In the genomic region with DNA sequence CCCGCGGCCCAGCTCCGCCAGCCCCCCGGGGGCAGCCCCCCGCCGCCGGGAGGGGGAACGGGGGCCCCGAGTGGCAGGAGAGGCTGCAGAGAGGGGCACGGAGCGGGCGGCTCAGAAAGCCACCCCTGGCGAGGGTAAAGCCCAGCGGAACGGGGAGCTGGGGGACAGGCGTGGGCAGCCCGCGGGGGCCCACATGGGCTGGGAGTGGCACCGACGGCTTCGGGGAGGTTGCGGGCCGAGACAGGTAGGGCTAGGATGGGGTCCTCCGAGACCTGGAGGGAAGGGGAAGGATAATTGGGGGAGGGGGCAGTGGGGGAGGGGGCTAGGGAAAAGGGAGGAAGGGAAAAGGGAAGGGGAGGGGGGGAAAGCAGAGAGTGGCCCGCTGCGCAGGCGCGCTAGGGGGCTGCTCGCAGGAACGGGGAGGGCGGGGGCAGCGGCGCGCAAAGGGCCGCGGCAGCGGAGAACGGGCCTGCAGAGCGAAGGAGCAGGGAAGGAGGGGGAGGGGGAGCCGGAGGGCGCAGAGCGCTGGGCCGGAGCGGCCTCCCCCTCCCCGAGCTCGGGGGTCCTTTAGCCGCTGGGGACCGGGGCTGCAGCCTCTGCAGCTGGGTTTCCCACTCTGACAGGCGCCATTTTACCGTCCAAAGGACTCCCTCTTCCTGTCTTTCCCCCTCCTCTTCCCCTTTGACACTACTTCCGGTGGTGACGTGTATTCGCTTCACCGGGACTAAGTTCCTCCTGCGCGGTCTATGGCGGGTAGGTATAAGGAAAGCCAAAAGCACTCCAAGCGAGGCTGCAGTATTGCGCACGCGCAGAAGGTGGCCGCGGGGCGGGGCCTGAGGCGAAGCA, we compare ENCODE assay signal across 8 cellular contexts. TPM values are rescaled to one million over a fixed set of nuclear protein-coding genes. Genes with fewer than 3 reads are reported as not detected.
DNase-seq lines count a peak whose midpoint lies in the region; ATAC-seq and TF ChIP-seq lines count a peak whose summit lies in the region.

Gene CTDNEP1 (minus strand): TSS at position 405 of the 846 bp plus-strand sequence. CDS start 438 bp downstream, outside the sequence.

- TF ChIP-seq CTCF in esophagus squamous epithelium (IDR thresholded peaks at IDR 0.05), result no peak

- H3K36me3 ChIP-seq in Karpas-422 (ENCODE audit: insufficient read depth, low read length) (peaks cover 20% of the 10 kb centered on the region; the same call in 1 of the 2 replicates), esophagus squamous epithelium (peaks cover 5 to 39% (median 18%) of the 10 kb centered on the region in 3 donors), muscle layer of duodenum (ENCODE audit: control insufficient read depth in 1 of 2, insufficient read depth in 2 of 2, low read length in 2 of 2) (peaks cover 20 to 32% of the 10 kb centered on the region in 2 donors)

- H3K4me3 ChIP-seq in Karpas-422 (ENCODE audit: low read length), result peak within 1 kb of the TSS; percentile 90
- H3K4me3 ChIP-seq in esophagus squamous epithelium, result peak within 1 kb of the TSS; percentile 89 to 99 (median 96)
- H3K4me3 ChIP-seq in muscle layer of duodenum (ENCODE audit: low read depth in 1 of 2, low read length in 2 of 2), result peak within 1 kb of the TSS; percentile 79 to 84

- peak within 1 kb of the TSS; percentile 94 for H3K9ac ChIP-seq in Karpas-422 (ENCODE audit: low read length)

- H4K20me1 ChIP-seq in Karpas-422 (ENCODE audit: insufficient read depth, low read depth, low read length), result peaks cover 17% of the 10 kb centered on the region; the same call in 1 of the 2 replicates

- peak; percentile 80 for ATAC-seq in GM21825 (IDR thresholded peaks at IDR 0.05; ENCODE audit: unreplicated experiment)

- H3K27ac ChIP-seq in Karpas-422 (ENCODE audit: low read length) (peak within 1 kb of the TSS; percentile 80), esophagus squamous epithelium (peak within 1 kb of the TSS; percentile 96 to 100 (median 98)), muscle layer of duodenum (ENCODE audit: low read length) (peak within 1 kb of the TSS; percentile 97)

- peak within 1 kb of the TSS; percentile 94 for H3K4me2 ChIP-seq in Karpas-422 (ENCODE audit: low read depth, low read length, poor library complexity, severe bottlenecking)

- peak in 1 of 4 donors; percentile 73 for TF ChIP-seq POLR2A in esophagus squamous epithelium (IDR thresholded peaks at IDR 0.05)

- H3K9me2 ChIP-seq in Karpas-422 (replicated peaks; ENCODE audit: insufficient read depth, low read length), result no peaks in the 10 kb centered on the region

- peak; percentile 99 for DNase-seq in DMS53 treated with DMSO at 0.1 percent for 48 hours (lab: John Stamatoyannopoulos, UW; ENCODE audit: unreplicated experiment)
- peak; percentile 99 for DNase-seq in Karpas-422
- peak; percentile 100 for DNase-seq in RKO (ENCODE audit: low spot score)
- DNase-seq in activated T-helper 1 cell treated with Interleukin-2 at 50 U/mL for 16 hours (ENCODE audit: low read depth), result peak; percentile 98
- DNase-seq in esophagus squamous epithelium (lab: John Stamatoyannopoulos, UW), result peak; percentile 93
- DNase-seq in stimulated activated CD8-positive, alpha-beta memory T cell treated with anti-CD3 and anti-CD28 coated beads, Interleukin-7, amount 100 ng/mL, for 24 hours (ENCODE audit: low read depth), result peak; percentile 98

- intact Hi-C loops in esophagus squamous epithelium (cut with DNase I), result no loop called here

- H2AFZ ChIP-seq in Karpas-422 (ENCODE audit: low read length), result peak within 1 kb of the TSS; percentile 58; the same call in 1 of the 2 replicates

- H3K9me3 ChIP-seq in Karpas-422 (ENCODE audit: low read length) (no peaks in the 10 kb centered on the region), esophagus squamous epithelium (no peaks in the 10 kb centered on the region), muscle layer of duodenum (ENCODE audit: control insufficient read depth in 1 of 2, low read length in 2 of 2) (no peaks in the 10 kb centered on the region)

- 1 to 4% methylated on average over 5 to 23 of the region's 65 CpGs for WGBS in esophagus squamous epithelium, 2 donors

- H3K27me3 ChIP-seq in Karpas-422 (ENCODE audit: low read length) (no peaks in the 10 kb centered on the region), esophagus squamous epithelium (no peaks in the 10 kb centered on the region), muscle layer of duodenum (ENCODE audit: low read depth, low read length) (no peaks in the 10 kb centered on the region)

- peaks cover 69% of the 10 kb centered on the region for H3K79me2 ChIP-seq in Karpas-422 (ENCODE audit: low read length)

- H3K4me1 ChIP-seq in Karpas-422 (ENCODE audit: low read length) (peaks cover 27% of the 10 kb centered on the region), esophagus squamous epithelium (peaks cover 28 to 62% (median 35%) of the 10 kb centered on the region in 3 donors), muscle layer of duodenum (ENCODE audit: control insufficient read depth in 1 of 2, insufficient read depth in 2 of 2, low read length in 2 of 2) (peaks cover 20 to 37% of the 10 kb centered on the region in 2 donors)

RNA-seq across cellular contexts. Expression of gene CTDNEP1, which starts in this region (rescaled TPM):
- 52.6 and 87.8 TPM in 2 replicates for total RNA-seq in Karpas-422 (2014; rRNA removed; shearing (Covaris generic); ENCODE audit: low replicate concordance)
- 10 to 100 TPM; 42.0 to 52.1 (median 47.8) TPM for total RNA-seq in esophagus squamous epithelium

Comparison
In these comparisons a context has a peak if more than half of its experiments do, and no peak if none do; other contexts are left out.
1. Peak in every context shown above with its lines: DNase-seq, ATAC-seq, H3K4me3 ChIP-seq and H3K27ac ChIP-seq.